In the genomic region with DNA sequence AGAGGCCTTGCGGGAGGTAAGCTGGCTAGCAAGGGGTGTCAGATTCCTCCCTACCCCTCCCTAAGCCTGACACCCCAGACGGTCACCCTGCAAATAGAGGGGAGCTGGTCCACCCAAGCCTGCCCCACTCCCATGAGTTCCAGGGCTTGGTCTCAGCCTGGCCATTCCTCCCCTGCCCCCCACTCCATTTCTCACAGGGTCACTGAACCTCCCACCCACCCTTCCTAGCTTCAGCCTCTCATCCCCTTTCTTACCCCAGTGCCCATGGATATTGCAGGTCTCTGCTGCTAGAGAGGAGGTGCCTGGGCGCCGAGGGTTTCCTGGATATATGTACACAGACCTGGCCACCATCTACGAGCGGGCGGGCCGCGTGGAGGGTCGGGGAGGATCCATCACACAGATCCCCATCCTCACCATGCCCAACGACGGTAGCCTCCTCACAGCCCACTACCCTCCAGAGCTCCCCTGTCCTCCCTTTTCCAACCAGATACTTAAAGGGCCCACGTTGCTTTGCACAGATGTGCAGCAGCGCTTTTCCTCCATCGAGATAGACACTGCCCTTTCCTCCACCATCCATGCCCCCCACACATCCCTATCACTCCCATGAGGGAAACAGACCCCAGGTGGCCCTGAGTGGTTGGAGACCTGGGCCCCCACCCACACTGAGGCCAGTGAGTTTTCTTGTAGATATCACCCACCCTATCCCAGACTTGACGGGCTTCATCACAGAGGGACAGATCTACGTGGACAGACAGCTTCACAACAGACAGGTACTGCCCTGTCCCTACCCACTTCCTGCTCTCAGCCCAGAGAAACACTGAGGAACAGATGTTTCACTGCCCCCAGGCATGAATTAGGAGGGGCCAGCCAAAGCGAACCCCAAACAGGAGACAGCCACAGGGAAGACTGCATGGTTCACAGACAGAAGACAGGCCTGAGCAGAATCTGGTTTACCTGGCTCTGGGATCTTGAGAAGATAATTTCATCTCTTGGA, we compare ENCODE assay signal across 23 cellular contexts. TPM values are rescaled to one million over a fixed set of nuclear protein-coding genes. Genes with fewer than 3 reads are reported as not detected.
DNase-seq lines count a peak whose midpoint lies in the region; ATAC-seq and TF ChIP-seq lines count a peak whose summit lies in the region.
"Had no signal": no experiment of that assay in that cellular context is flagged by ENCODE, and none has a peak within 500 bp of the region (broad histone marks: within the 10 kb centered on the region; RNA-seq: fewer than 3 reads in every experiment).

No MANE protein-coding gene starts in this region.

- ATAC-seq in activated T-cell treated with anti-CD3 and anti-CD28 coated beads, Interleukin-2, amount 50 U/mL, for 72 hours (replicated peaks in 1 of 2), result no peak
- no peak for ATAC-seq in activated CD4-positive, CD25-positive, alpha-beta regulatory T cell treated with anti-CD3 and anti-CD28 coated beads, Interleukin-2, amount 50 U/mL, for 24 hours
- ATAC-seq: activated naive CD8-positive, alpha-beta T cell treated with anti-CD3 and anti-CD28 coated beads, Interleukin-2, amount 50 U/mL, for 24 hours; stimulated activated naive CD8-positive, alpha-beta T cell treated with anti-CD3 and anti-CD28 coated beads, Interleukin-15, Interleukin-2, amounts not matched to agents 100 U/mL and 50 U/mL, for 24 hours had no signal

- no peak overlapping the region for H3K27ac Mint-ChIP-seq in activated T-cell treated with anti-CD3 and anti-CD28 coated beads, Interleukin-2, amount 50 U/mL, for 72 hours
- no peak overlapping the region for H3K27ac Mint-ChIP-seq in activated CD4-positive, alpha-beta memory T cell treated with anti-CD3 and anti-CD28 coated beads for 36 hours
- H3K27ac Mint-ChIP-seq: activated naive CD8-positive, alpha-beta T cell treated with anti-CD3 and anti-CD28 coated beads, Interleukin-2, amount 50 U/mL, for 24 hours had no signal

- no peak for TF ChIP-seq POLR2A in suprapubic skin (IDR thresholded peaks at IDR 0.05)

- H3K36me3 ChIP-seq in hepatocyte (replicated peaks; ENCODE audit: insufficient read depth, low read depth) (no peaks in the 10 kb centered on the region), suprapubic skin (no peaks in the 10 kb centered on the region), PC-9 (ENCODE audit: low read depth) (no peaks in the 10 kb centered on the region)
- H3K36me3 ChIP-seq: brain microvascular endothelial cell, transverse colon had no signal

- POLR2A ChIA-PET in activated CD4-positive, alpha-beta memory T cell treated with anti-CD3 and anti-CD28 coated beads for 36 hours (lab: Charles Lee), result no interaction called here
- POLR2A ChIA-PET in PC-9 (lab: Charles Lee; ENCODE audit: unreplicated experiment), result no interaction called here

- CTCF ChIA-PET in activated CD4-positive, alpha-beta memory T cell treated with anti-CD3 and anti-CD28 coated beads for 36 hours (lab: Charles Lee), result interaction anchor here (0.9 to 5.1 kb wide), 9 partner anchors 11 to 92 kb away, joined by 3 to 64 read pairs (median 15); partner anchors contain the start of gene ANKRD53
- CTCF ChIA-PET in PC-9 (lab: Charles Lee), result interaction anchor here (1.0 kb wide), 1 partner anchor 14 kb away, joined by 4 read pairs; no protein-coding TSS in a partner anchor

- H3K4me2 ChIP-seq in hepatocyte (no peak overlapping the region), PC-9 (no peak overlapping the region)
- H3K4me2 ChIP-seq: KMS-11, smooth muscle cell had no signal

- WGBS in hepatocyte (ENCODE audit: low lambda C conversion rate, missing lambda C conversion rate), result 78% methylated on average over 18 of the region's 18 CpGs
- WGBS in suprapubic skin, result 66% methylated on average over 18 of the region's 18 CpGs

- no peaks in the 10 kb centered on the region for H3K9me3 Mint-ChIP-seq in activated T-cell treated with anti-CD3 and anti-CD28 coated beads, Interleukin-2, amount 50 U/mL, for 72 hours
- no peaks in the 10 kb centered on the region for H3K9me3 Mint-ChIP-seq in activated CD4-positive, alpha-beta memory T cell treated with anti-CD3 and anti-CD28 coated beads for 36 hours
- H3K9me3 Mint-ChIP-seq: activated naive CD8-positive, alpha-beta T cell treated with anti-CD3 and anti-CD28 coated beads, Interleukin-2, amount 50 U/mL, for 24 hours had no signal

- H3K4me3 ChIP-seq in hepatocyte (no peak overlapping the region), suprapubic skin (no peak overlapping the region), PC-9 (no peak overlapping the region)
- H3K4me3 ChIP-seq: smooth muscle cell, transverse colon had no signal

- DNase-seq in activated T-cell treated with anti-CD3 and anti-CD28 coated beads, Interleukin-2, amount 50 U/mL, for 1 hour, result peak; percentile 9
- no peak for DNase-seq in activated T-cell treated with anti-CD3 and anti-CD28 coated beads, Interleukin-2, amount 50 U/mL, for 72 hours
- DNase-seq in activated CD4-positive, alpha-beta memory T cell treated with anti-CD3 and anti-CD28 coated beads for 36 hours, result peak; percentile 3
- DNase-seq in hepatocyte (ENCODE audit: low spot score) (peak; percentile 2), suprapubic skin (ENCODE audit: low spot score in 2 of 2) (peak; percentile 58 to 77), PC-9 (no peak), amygdala (lab: John Stamatoyannopoulos, UW) (no peak)
- DNase-seq: activated CD4-positive, alpha-beta T cell treated with anti-CD3 and anti-CD28 coated beads for 4 hours; activated naive CD8-positive, alpha-beta T cell treated with anti-CD3 and anti-CD28 coated beads, Interleukin-2, amount 50 U/mL, for 24 hours; brain microvascular endothelial cell; C1 segment of cervical spinal cord; mammary epithelial cell; NCI-H187 treated with DMSO at 0.1 percent for 48 hours; NCI-H748 treated with DMSO at 0.1 percent for 48 hours; nucleus accumbens; stimulated activated CD4-positive, alpha-beta T cell treated with anti-CD3 and anti-CD28 coated beads, Interleukin-2, amount 100 ng/mL, for 48 hours; stimulated activated naive CD8-positive, alpha-beta T cell treated with anti-CD3 and anti-CD28 coated beads, Interleukin-15, Interleukin-2, amounts not matched to agents 100 U/mL and 50 U/mL, for 24 hours; SW 1271; transverse colon had no signal

- peaks cover 27% of the 10 kb centered on the region for H3K27me3 Mint-ChIP-seq in activated T-cell treated with anti-CD3 and anti-CD28 coated beads, Interleukin-2, amount 50 U/mL, for 72 hours (ENCODE audit: low read depth)
- H3K27me3 Mint-ChIP-seq in activated CD4-positive, alpha-beta memory T cell treated with anti-CD3 and anti-CD28 coated beads for 36 hours, result peaks cover 18% of the 10 kb centered on the region

- no TSS peak for BruUV-seq in PC-9 (replicated peaks; lab: Mats Ljungman, UMichigan)

- peaks cover 6% of the 10 kb centered on the region for H3K4me1 Mint-ChIP-seq in activated T-cell treated with anti-CD3 and anti-CD28 coated beads, Interleukin-2, amount 50 U/mL, for 72 hours (ENCODE audit: low read depth)
- H3K4me1 Mint-ChIP-seq in activated CD4-positive, alpha-beta memory T cell treated with anti-CD3 and anti-CD28 coated beads for 36 hours (ENCODE audit: low read depth), result peaks cover 5% of the 10 kb centered on the region

- TF ChIP-seq EP300 in suprapubic skin (IDR thresholded peaks at IDR 0.05), result no peak

- no peaks in the 10 kb centered on the region for H3F3A ChIP-seq in PC-9 (ENCODE audit: insufficient read depth, low read depth)

- no peak overlapping the region for H3K4me3 Mint-ChIP-seq in activated T-cell treated with anti-CD3 and anti-CD28 coated beads, Interleukin-2, amount 50 U/mL, for 72 hours
- no peak overlapping the region for H3K4me3 Mint-ChIP-seq in activated CD4-positive, alpha-beta memory T cell treated with anti-CD3 and anti-CD28 coated beads for 36 hours
- H3K4me3 Mint-ChIP-seq: activated naive CD8-positive, alpha-beta T cell treated with anti-CD3 and anti-CD28 coated beads, Interleukin-2, amount 50 U/mL, for 24 hours had no signal

- no peaks in the 10 kb centered on the region for H3K36me3 Mint-ChIP-seq in activated T-cell treated with anti-CD3 and anti-CD28 coated beads, Interleukin-2, amount 50 U/mL, for 72 hours (ENCODE audit: insufficient read depth in 2 of 2)
- no peaks in the 10 kb centered on the region for H3K36me3 Mint-ChIP-seq in activated CD4-positive, alpha-beta memory T cell treated with anti-CD3 and anti-CD28 coated beads for 36 hours

- H4K20me1 ChIP-seq in hepatocyte (ENCODE audit: insufficient read depth, poor library complexity, severe bottlenecking), result no peaks in the 10 kb centered on the region
- no peaks in the 10 kb centered on the region for H4K20me1 ChIP-seq in PC-9 (ENCODE audit: insufficient read depth)

- intact Hi-C loops in activated CD4-positive, alpha-beta memory T cell treated with anti-CD3 and anti-CD28 coated beads for 36 hours (cut with micrococcal nuclease), result no loop called here
- intact Hi-C loops in PC-9 (cut with micrococcal nuclease; ENCODE audit: unreplicated experiment), result no loop called here

- H3K4me1 ChIP-seq in hepatocyte (ENCODE audit: insufficient read depth) (no peaks in the 10 kb centered on the region), suprapubic skin (peaks cover 8% of the 10 kb centered on the region), PC-9 (replicated peaks; ENCODE audit: insufficient read depth) (no peaks in the 10 kb centered on the region)

- H3K9me3 ChIP-seq in hepatocyte (ENCODE audit: low read depth) (no peaks in the 10 kb centered on the region), suprapubic skin (no peaks in the 10 kb centered on the region), PC-9 (ENCODE audit: insufficient read depth, low read depth) (no peaks in the 10 kb centered on the region)
- H3K9me3 ChIP-seq: transverse colon had no signal

- H3K27me3 ChIP-seq in hepatocyte, result peaks cover 46% of the 10 kb centered on the region
- H3K27me3 ChIP-seq in suprapubic skin, result peaks cover 33% of the 10 kb centered on the region
- H3K27me3 ChIP-seq in PC-9 (ENCODE audit: insufficient read depth, low read depth), result no peaks in the 10 kb centered on the region

- TF ChIP-seq CTCF in hepatocyte (IDR thresholded peaks at IDR 0.05; ENCODE audit: poor library complexity) (no peak), suprapubic skin (IDR thresholded peaks at IDR 0.05) (no peak), PC-9 (conservative IDR thresholded peaks at IDR 0.05) (no peak)

- H3K79me2 ChIP-seq in hepatocyte (no peaks in the 10 kb centered on the region), PC-9 (ENCODE audit: low read depth) (no peaks in the 10 kb centered on the region)

- H3K27ac ChIP-seq in hepatocyte (no peak overlapping the region), suprapubic skin (no peak overlapping the region), PC-9 (no peak overlapping the region)
- H3K27ac ChIP-seq: brain microvascular endothelial cell, KMS-11, transverse colon had no signal

- no peak overlapping the region for H2AFZ ChIP-seq in hepatocyte
- no peak overlapping the region for H2AFZ ChIP-seq in PC-9

- H3K9me2 ChIP-seq in hepatocyte (replicated peaks; ENCODE audit: insufficient read depth), result no peaks in the 10 kb centered on the region
- no peaks in the 10 kb centered on the region for H3K9me2 ChIP-seq in PC-9 (ENCODE audit: insufficient read depth)

RNA-seq across cellular contexts. Expression of gene ANKRD53, which starts 15.2 kb away (rescaled TPM):
- under 1 TPM in 1 of 2 donors, not detected in 1; 0.58 TPM for total RNA-seq in activated T-cell treated with anti-CD3 and anti-CD28 coated beads, Interleukin-2, amount 50 U/mL, for 72 hours
- total RNA-seq in activated CD4-positive, alpha-beta memory T cell treated with anti-CD3 and anti-CD28 coated beads for 36 hours, result not detected
- total RNA-seq in hepatocyte (0.48 and 0.97 TPM in 2 replicates), suprapubic skin (1 to 10 TPM in 2 of 4 donors, not detected in 2; 2.9 to 5.5 TPM), PC-9 (2021) (not detected in 2 replicates)
- 3.4 and 4.7 TPM in 2 replicates for polyA plus RNA-seq in hepatocyte

RNA-seq across cellular contexts. Expression of gene ATP6V1B1, which starts 27.5 kb away (rescaled TPM):
- not detected for total RNA-seq in activated T-cell treated with anti-CD3 and anti-CD28 coated beads, Interleukin-2, amount 50 U/mL, for 72 hours
- not detected for total RNA-seq in activated CD4-positive, alpha-beta memory T cell treated with anti-CD3 and anti-CD28 coated beads for 36 hours
- total RNA-seq in hepatocyte, result 0.84 and 1.7 TPM in 2 replicates
- 2.9 and 4.0 TPM in 2 replicates for polyA plus RNA-seq in hepatocyte
- 10 to 100 TPM; 22.7 to 66.9 (median 39.5) TPM for total RNA-seq in suprapubic skin
- total RNA-seq in PC-9 (2021), result 7.8 and 13.9 TPM in 2 replicates
- total RNA-seq: kidney epithelial cell, smooth muscle cell, transverse colon had no signal

RNA-seq across cellular contexts. Expression of gene TEX261, which starts 31.5 kb away (rescaled TPM):
- 10 to 100 TPM; 45.9 to 66.6 TPM for total RNA-seq in activated T-cell treated with anti-CD3 and anti-CD28 coated beads, Interleukin-2, amount 50 U/mL, for 72 hours
- total RNA-seq in activated CD4-positive, alpha-beta memory T cell treated with anti-CD3 and anti-CD28 coated beads for 36 hours, result 10 to 100 TPM; 29.0 to 29.9 TPM
- 62.6 and 81.0 TPM in 2 replicates for total RNA-seq in hepatocyte
- 39.5 and 41.5 TPM in 2 replicates for polyA plus RNA-seq in hepatocyte
- 10 to 100 TPM; 19.7 to 31.0 (median 26.8) TPM for total RNA-seq in suprapubic skin
- 30.3 and 47.6 TPM in 2 replicates for total RNA-seq in PC-9 (2021)

Comparison
In these comparisons a context has a peak if more than half of its experiments do, and no peak if none do; other contexts are left out.
1. DNase-seq: peak in activated T-cell treated with anti-CD3 and anti-CD28 coated beads, Interleukin-2, amount 50 U/mL, for 1 hour (single experiment), activated CD4-positive, alpha-beta memory T cell treated with anti-CD3 and anti-CD28 coated beads for 36 hours (single experiment), hepatocyte (single experiment) and suprapubic skin (2 of 2); none in activated T-cell treated with anti-CD3 and anti-CD28 coated beads, Interleukin-2, amount 50 U/mL, for 72 hours (0 of 2), PC-9 (0 of 2) and amygdala (0 of 56).